Comparison of ENCODE assay signal across 8 cellular contexts in the genomic region with DNA sequence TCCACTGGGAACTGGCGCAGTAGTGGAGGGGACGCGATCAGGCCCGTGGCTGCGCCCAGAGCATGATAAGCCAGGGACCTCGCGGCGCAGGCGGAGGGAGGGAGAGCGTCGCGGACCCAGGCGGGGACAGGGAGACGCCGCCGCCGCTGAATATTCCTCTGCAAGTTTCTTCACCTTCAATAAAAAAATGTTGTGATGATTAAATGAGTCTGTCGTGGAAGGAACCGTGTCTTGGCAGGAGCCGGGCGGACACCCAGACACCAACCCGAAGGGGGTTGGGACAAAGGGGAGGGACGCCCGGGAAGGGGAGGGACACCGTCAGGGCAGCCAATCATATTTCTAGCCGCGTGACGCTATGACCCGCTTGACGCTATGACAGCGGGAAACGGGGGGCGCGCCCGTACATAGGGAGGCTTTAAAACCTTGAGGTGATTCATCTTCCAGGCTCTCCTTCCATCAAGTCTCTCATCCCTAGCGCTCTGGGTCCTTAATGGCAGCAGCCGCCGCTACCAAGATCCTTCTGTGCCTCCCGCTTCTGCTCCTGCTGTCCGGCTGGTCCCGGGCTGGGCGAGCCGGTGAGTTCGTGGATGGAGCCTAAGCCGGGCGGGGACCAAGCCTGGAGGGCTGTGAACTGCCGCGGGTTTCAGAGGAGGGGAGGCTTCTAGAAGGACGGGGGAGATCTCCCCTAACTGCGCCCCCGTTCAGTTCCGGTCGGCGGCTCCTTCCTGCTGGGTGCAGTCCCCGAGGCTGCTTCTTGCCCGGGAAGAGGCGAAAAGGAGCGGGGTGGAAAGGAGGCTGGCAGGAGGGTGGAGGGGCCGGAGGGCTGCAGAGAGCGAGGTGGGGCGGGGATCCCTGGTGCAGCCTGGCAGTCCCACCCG. TPM values are rescaled to one million over a fixed set of nuclear protein-coding genes. Genes with fewer than 3 reads are reported as not detected.
DNase-seq lines count a peak whose midpoint lies in the region; TF ChIP-seq lines count a peak whose summit lies in the region.

A gene with protein sequence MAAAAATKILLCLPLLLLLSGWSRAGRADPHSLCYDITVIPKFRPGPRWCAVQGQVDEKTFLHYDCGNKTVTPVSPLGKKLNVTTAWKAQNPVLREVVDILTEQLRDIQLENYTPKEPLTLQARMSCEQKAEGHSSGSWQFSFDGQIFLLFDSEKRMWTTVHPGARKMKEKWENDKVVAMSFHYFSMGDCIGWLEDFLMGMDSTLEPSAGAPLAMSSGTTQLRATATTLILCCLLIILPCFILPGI (plus strand): TSS at position 432 of the 878 bp plus-strand sequence. CDS start 59 bp downstream, at position 491.

- H2AFZ ChIP-seq in SU-DHL-6 (ENCODE audit: low read depth, low read length, severe bottlenecking), result peak within 1 kb of the TSS; percentile 93

- H3K27ac Mint-ChIP-seq in activated naive CD8-positive, alpha-beta T cell treated with anti-CD3 and anti-CD28 coated beads for 36 hours, result peak within 1 kb of the TSS; percentile 63
- H3K27ac Mint-ChIP-seq in osteocyte (ENCODE audit: unreplicated experiment), result peak within 1 kb of the TSS; percentile 73

- H3K36me3 ChIP-seq in SU-DHL-6 (ENCODE audit: low read length), result no peaks in the 10 kb centered on the region
- no peaks in the 10 kb centered on the region for H3K36me3 ChIP-seq in suprapubic skin

- TF ChIP-seq CTCF in GM12865 (IDR thresholded peaks at IDR 0.05; ENCODE audit: insufficient read depth, low read depth, low read length, missing control alignments) (no peak), SU-DHL-6 (IDR thresholded peaks at IDR 0.05; ENCODE audit: insufficient read depth, low read length, poor library complexity, severe bottlenecking) (no peak), osteocyte (IDR thresholded peaks at IDR 0.05) (no peak), suprapubic skin (IDR thresholded peaks at IDR 0.05) (no peak)

- H3K27me3 ChIP-seq in SU-DHL-6 (ENCODE audit: low read length), result no peaks in the 10 kb centered on the region
- H3K27me3 ChIP-seq in suprapubic skin, result peaks cover 55% of the 10 kb centered on the region

- peaks cover 29% of the 10 kb centered on the region for H3K4me1 ChIP-seq in suprapubic skin

- no peaks in the 10 kb centered on the region for H3K79me2 ChIP-seq in SU-DHL-6 (ENCODE audit: insufficient read depth, low read length)

- peak within 1 kb of the TSS; percentile 62 for H3K9ac ChIP-seq in SU-DHL-6 (ENCODE audit: low read length)

- no peaks in the 10 kb centered on the region for H3K9me2 ChIP-seq in SU-DHL-6 (replicated peaks; ENCODE audit: insufficient read depth, low read length)

- H3K4me3 ChIP-seq in GM12865 (ENCODE audit: low read depth, low read length) (peak within 1 kb of the TSS; percentile 35), SU-DHL-6 (ENCODE audit: insufficient read depth, low read length, poor library complexity, severe bottlenecking) (peak within 1 kb of the TSS; percentile 68), suprapubic skin (peak within 1 kb of the TSS; percentile 46)

- H3K4me3 Mint-ChIP-seq in activated naive CD8-positive, alpha-beta T cell treated with anti-CD3 and anti-CD28 coated beads for 36 hours, result peak within 1 kb of the TSS; percentile 84
- peak within 1 kb of the TSS; percentile 94 for H3K4me3 Mint-ChIP-seq in osteocyte (ENCODE audit: unreplicated experiment)

- no peak within 1 kb of the TSS for H3K27ac ChIP-seq in SU-DHL-6 (ENCODE audit: low read depth, low read length)
- H3K27ac ChIP-seq in suprapubic skin, result no peak within 1 kb of the TSS

- peak within 1 kb of the TSS; percentile 81 for H3K4me2 ChIP-seq in SU-DHL-6 (ENCODE audit: low read depth, low read length, poor library complexity, severe bottlenecking)

- no peak for TF ChIP-seq POLR2A in suprapubic skin (IDR thresholded peaks at IDR 0.05)

- peaks cover 34% of the 10 kb centered on the region for H3K4me1 Mint-ChIP-seq in activated naive CD8-positive, alpha-beta T cell treated with anti-CD3 and anti-CD28 coated beads for 36 hours
- H3K4me1 Mint-ChIP-seq in osteocyte (ENCODE audit: unreplicated experiment), result peaks cover 25% of the 10 kb centered on the region

- TF ChIP-seq EP300 in suprapubic skin (IDR thresholded peaks at IDR 0.05), result no peak

- H3F3A ChIP-seq in SU-DHL-6 (ENCODE audit: insufficient read depth), result no peaks in the 10 kb centered on the region; the same call in 1 of the 2 replicates

- H3K9me3 Mint-ChIP-seq in activated naive CD8-positive, alpha-beta T cell treated with anti-CD3 and anti-CD28 coated beads for 36 hours, result no peaks in the 10 kb centered on the region
- H3K9me3 Mint-ChIP-seq in osteocyte (ENCODE audit: unreplicated experiment), result no peaks in the 10 kb centered on the region

- H3K9me3 ChIP-seq in SU-DHL-6 (ENCODE audit: insufficient read depth, low read length) (no peaks in the 10 kb centered on the region), suprapubic skin (no peaks in the 10 kb centered on the region)

- DNase-seq in GM12865 (ENCODE audit: low read depth), result peak; percentile 61
- peak; percentile 73 for DNase-seq in NCI-H1092 (lab: John Stamatoyannopoulos, UW)
- DNase-seq in activated naive CD8-positive, alpha-beta T cell treated with anti-CD3 and anti-CD28 coated beads for 36 hours, result peak; percentile 86
- DNase-seq in head of caudate nucleus, result peak; percentile 66 to 95 (median 86)
- peak; percentile 93 for DNase-seq in osteocyte (ENCODE audit: extremely low spot score, unreplicated experiment)
- DNase-seq in suprapubic skin (ENCODE audit: low spot score in 2 of 2), result peak; percentile 87 to 91
- DNase-seq in cortex of kidney (lab: John Stamatoyannopoulos, UW), result no peak

- intact Hi-C loops in head of caudate nucleus (cut with DNase I), result no loop called here

- H3K36me3 Mint-ChIP-seq in activated naive CD8-positive, alpha-beta T cell treated with anti-CD3 and anti-CD28 coated beads for 36 hours, result no peaks in the 10 kb centered on the region
- H3K36me3 Mint-ChIP-seq in osteocyte (ENCODE audit: unreplicated experiment), result no peaks in the 10 kb centered on the region

- H3K27me3 Mint-ChIP-seq in activated naive CD8-positive, alpha-beta T cell treated with anti-CD3 and anti-CD28 coated beads for 36 hours, result peaks cover 74% of the 10 kb centered on the region
- H3K27me3 Mint-ChIP-seq in osteocyte (ENCODE audit: unreplicated experiment), result peaks cover 36% of the 10 kb centered on the region

- no peaks in the 10 kb centered on the region for H4K20me1 ChIP-seq in SU-DHL-6 (ENCODE audit: low read depth, low read length)

- 1% methylated on average over 55 of the region's 62 CpGs for WGBS in suprapubic skin

RNA-seq across cellular contexts. Expression of the gene that starts here (rescaled TPM):
- under 1 TPM; 0.43 to 0.62 TPM for total RNA-seq in activated naive CD8-positive, alpha-beta T cell treated with anti-CD3 and anti-CD28 coated beads for 36 hours
- total RNA-seq in osteocyte, result 2.1 and 2.9 TPM in 2 replicates
- under 1 TPM in 2 of 4 donors, not detected in 2; 0.76 to 0.95 TPM for total RNA-seq in suprapubic skin

Comparison
In these comparisons a context has a peak if more than half of its experiments do, and no peak if none do; other contexts are left out.
1. Peak in DNase-seq in activated naive CD8-positive, alpha-beta T cell treated with anti-CD3 and anti-CD28 coated beads for 36 hours; RNA of the gene not detected or under 1 TPM.
2. Peak in DNase-seq and H3K4me3 ChIP-seq in suprapubic skin; RNA of the gene not detected or under 1 TPM.